In the genomic region with DNA sequence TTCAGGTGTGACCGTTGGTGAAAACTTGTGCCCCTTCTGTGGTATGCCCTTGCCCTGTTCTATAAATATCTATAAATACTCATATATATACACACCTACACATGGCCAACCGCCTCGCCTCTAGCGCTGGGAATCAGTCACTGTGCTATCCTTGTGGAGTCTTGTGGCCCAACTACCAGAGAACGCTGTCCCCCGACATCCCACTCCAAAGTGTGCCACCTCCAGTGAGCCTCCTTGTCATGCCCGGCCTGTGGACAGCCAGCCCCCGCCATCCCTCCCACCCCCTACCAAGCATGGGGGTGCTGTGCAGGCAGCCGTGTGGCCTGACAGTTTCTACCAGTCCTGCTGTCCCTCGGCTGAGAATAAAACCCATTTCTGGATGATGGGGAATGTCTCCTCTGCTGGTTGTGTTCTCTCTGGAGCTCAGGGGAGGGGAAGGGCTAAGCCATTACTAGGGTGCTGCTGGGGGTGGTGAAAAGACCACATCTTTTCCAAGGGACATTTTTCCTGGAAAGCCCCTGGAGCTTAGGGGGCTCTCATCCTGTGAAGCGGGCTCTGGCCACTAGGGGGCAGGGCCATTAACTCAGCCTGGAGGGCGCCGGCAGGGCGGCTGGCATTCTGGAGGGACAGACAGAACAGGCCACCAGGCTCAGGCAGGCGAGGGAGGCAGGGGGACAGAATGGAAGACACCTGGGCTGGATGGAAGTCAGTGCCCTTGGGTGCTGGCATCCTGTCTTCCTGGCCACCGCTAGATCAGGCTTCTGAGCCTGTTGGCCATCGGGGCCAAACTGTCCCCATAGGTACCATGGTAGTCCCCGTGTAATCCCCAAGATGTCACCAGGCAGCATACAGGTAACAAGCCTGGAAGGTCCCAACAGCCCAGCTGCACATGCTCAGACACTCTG, we compare ENCODE assay signal across 1 cellular context.
A peak's percentile ranks its signal among the peaks of the same experiment; 100 is the strongest.
TF ChIP-seq lines count a peak whose summit lies in the region.

No MANE protein-coding gene starts in this region.

TF ChIP-seq in K562, 482 proteins besides CTCF, POLR2A, EP300 and RAD21 (continued from another document and continues in another):
- TF ChIP-seq, protein P1, sequence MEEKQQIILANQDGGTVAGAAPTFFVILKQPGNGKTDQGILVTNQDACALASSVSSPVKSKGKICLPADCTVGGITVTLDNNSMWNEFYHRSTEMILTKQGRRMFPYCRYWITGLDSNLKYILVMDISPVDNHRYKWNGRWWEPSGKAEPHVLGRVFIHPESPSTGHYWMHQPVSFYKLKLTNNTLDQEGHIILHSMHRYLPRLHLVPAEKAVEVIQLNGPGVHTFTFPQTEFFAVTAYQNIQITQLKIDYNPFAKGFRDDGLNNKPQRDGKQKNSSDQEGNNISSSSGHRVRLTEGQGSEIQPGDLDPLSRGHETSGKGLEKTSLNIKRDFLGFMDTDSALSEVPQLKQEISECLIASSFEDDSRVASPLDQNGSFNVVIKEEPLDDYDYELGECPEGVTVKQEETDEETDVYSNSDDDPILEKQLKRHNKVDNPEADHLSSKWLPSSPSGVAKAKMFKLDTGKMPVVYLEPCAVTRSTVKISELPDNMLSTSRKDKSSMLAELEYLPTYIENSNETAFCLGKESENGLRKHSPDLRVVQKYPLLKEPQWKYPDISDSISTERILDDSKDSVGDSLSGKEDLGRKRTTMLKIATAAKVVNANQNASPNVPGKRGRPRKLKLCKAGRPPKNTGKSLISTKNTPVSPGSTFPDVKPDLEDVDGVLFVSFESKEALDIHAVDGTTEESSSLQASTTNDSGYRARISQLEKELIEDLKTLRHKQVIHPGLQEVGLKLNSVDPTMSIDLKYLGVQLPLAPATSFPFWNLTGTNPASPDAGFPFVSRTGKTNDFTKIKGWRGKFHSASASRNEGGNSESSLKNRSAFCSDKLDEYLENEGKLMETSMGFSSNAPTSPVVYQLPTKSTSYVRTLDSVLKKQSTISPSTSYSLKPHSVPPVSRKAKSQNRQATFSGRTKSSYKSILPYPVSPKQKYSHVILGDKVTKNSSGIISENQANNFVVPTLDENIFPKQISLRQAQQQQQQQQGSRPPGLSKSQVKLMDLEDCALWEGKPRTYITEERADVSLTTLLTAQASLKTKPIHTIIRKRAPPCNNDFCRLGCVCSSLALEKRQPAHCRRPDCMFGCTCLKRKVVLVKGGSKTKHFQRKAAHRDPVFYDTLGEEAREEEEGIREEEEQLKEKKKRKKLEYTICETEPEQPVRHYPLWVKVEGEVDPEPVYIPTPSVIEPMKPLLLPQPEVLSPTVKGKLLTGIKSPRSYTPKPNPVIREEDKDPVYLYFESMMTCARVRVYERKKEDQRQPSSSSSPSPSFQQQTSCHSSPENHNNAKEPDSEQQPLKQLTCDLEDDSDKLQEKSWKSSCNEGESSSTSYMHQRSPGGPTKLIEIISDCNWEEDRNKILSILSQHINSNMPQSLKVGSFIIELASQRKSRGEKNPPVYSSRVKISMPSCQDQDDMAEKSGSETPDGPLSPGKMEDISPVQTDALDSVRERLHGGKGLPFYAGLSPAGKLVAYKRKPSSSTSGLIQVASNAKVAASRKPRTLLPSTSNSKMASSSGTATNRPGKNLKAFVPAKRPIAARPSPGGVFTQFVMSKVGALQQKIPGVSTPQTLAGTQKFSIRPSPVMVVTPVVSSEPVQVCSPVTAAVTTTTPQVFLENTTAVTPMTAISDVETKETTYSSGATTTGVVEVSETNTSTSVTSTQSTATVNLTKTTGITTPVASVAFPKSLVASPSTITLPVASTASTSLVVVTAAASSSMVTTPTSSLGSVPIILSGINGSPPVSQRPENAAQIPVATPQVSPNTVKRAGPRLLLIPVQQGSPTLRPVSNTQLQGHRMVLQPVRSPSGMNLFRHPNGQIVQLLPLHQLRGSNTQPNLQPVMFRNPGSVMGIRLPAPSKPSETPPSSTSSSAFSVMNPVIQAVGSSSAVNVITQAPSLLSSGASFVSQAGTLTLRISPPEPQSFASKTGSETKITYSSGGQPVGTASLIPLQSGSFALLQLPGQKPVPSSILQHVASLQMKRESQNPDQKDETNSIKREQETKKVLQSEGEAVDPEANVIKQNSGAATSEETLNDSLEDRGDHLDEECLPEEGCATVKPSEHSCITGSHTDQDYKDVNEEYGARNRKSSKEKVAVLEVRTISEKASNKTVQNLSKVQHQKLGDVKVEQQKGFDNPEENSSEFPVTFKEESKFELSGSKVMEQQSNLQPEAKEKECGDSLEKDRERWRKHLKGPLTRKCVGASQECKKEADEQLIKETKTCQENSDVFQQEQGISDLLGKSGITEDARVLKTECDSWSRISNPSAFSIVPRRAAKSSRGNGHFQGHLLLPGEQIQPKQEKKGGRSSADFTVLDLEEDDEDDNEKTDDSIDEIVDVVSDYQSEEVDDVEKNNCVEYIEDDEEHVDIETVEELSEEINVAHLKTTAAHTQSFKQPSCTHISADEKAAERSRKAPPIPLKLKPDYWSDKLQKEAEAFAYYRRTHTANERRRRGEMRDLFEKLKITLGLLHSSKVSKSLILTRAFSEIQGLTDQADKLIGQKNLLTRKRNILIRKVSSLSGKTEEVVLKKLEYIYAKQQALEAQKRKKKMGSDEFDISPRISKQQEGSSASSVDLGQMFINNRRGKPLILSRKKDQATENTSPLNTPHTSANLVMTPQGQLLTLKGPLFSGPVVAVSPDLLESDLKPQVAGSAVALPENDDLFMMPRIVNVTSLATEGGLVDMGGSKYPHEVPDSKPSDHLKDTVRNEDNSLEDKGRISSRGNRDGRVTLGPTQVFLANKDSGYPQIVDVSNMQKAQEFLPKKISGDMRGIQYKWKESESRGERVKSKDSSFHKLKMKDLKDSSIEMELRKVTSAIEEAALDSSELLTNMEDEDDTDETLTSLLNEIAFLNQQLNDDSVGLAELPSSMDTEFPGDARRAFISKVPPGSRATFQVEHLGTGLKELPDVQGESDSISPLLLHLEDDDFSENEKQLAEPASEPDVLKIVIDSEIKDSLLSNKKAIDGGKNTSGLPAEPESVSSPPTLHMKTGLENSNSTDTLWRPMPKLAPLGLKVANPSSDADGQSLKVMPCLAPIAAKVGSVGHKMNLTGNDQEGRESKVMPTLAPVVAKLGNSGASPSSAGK (IDR thresholded peaks at IDR 0.05), result no peak
- TF ChIP-seq HCFC1 (IDR thresholded peaks at IDR 0.05; ENCODE audit: low read depth, low read length) (peak; percentile 45), SMC3 (conservative IDR thresholded peaks at IDR 0.05; ENCODE audit: insufficient read depth, low read depth, low read length) (peak; percentile 82), CXXC5 (CRISPR knock-in tag; IDR thresholded peaks at IDR 0.05) (peak; percentile 34; the same call in 1 of the 2 replicates), NR1H2 (CRISPR knock-in tag; IDR thresholded peaks at IDR 0.05) (no peak), OTX1 (CRISPR knock-in tag; IDR thresholded peaks at IDR 0.05) (0 out of 2 replicates have a peak, but pooled peaks have one; percentile 9), BMI1 (IDR thresholded peaks at IDR 0.05; ENCODE audit: low read length) (peak; percentile 41; the same call in 1 of the 2 replicates), TAF7 (tag; IDR thresholded peaks at IDR 0.05) (0 out of 2 replicates have a peak, but pooled peaks have one; percentile 7), SMAD2 (IDR thresholded peaks at IDR 0.05; ENCODE audit: low read depth, low read length) (no peak), TEAD1 (CRISPR knock-in tag; IDR thresholded peaks at IDR 0.05) (peak in 1 of 2 experiments; percentile 40; a peak in 1 of 4 replicates), ATF1 (CRISPR knock-in tag; IDR thresholded peaks at IDR 0.05) (no peak), ATF1 (tag; IDR thresholded peaks at IDR 0.05) (no peak), ZNF274 (IDR thresholded peaks at IDR 0.05; ENCODE audit: borderline replicate concordance, low read depth, low read length) (no peak), CBX3 (IDR thresholded peaks at IDR 0.05; ENCODE audit: borderline replicate concordance in 1 of 2, low read length in 2 of 2) (peak in 1 of 2 experiments; percentile 69; a peak in 2 of 3 replicates), ZSCAN32 (CRISPR knock-in tag; IDR thresholded peaks at IDR 0.05) (0 out of 2 replicates have a peak, but pooled peaks have one; percentile 11), ZNF583 (CRISPR knock-in tag; IDR thresholded peaks at IDR 0.05) (peak; percentile 17; the same call in 1 of the 2 replicates), RBM15 (IDR thresholded peaks at IDR 0.05; ENCODE audit: insufficient read depth, low read length) (no peak), IFI16 (CRISPR knock-in tag; IDR thresholded peaks at IDR 0.05) (0 out of 2 replicates have a peak, but pooled peaks have one; percentile 2), ZNF586 (CRISPR knock-in tag; conservative IDR thresholded peaks at IDR 0.05) (peak; percentile 39; the same call in 1 of the 2 replicates)
- TF ChIP-seq, protein P2, sequence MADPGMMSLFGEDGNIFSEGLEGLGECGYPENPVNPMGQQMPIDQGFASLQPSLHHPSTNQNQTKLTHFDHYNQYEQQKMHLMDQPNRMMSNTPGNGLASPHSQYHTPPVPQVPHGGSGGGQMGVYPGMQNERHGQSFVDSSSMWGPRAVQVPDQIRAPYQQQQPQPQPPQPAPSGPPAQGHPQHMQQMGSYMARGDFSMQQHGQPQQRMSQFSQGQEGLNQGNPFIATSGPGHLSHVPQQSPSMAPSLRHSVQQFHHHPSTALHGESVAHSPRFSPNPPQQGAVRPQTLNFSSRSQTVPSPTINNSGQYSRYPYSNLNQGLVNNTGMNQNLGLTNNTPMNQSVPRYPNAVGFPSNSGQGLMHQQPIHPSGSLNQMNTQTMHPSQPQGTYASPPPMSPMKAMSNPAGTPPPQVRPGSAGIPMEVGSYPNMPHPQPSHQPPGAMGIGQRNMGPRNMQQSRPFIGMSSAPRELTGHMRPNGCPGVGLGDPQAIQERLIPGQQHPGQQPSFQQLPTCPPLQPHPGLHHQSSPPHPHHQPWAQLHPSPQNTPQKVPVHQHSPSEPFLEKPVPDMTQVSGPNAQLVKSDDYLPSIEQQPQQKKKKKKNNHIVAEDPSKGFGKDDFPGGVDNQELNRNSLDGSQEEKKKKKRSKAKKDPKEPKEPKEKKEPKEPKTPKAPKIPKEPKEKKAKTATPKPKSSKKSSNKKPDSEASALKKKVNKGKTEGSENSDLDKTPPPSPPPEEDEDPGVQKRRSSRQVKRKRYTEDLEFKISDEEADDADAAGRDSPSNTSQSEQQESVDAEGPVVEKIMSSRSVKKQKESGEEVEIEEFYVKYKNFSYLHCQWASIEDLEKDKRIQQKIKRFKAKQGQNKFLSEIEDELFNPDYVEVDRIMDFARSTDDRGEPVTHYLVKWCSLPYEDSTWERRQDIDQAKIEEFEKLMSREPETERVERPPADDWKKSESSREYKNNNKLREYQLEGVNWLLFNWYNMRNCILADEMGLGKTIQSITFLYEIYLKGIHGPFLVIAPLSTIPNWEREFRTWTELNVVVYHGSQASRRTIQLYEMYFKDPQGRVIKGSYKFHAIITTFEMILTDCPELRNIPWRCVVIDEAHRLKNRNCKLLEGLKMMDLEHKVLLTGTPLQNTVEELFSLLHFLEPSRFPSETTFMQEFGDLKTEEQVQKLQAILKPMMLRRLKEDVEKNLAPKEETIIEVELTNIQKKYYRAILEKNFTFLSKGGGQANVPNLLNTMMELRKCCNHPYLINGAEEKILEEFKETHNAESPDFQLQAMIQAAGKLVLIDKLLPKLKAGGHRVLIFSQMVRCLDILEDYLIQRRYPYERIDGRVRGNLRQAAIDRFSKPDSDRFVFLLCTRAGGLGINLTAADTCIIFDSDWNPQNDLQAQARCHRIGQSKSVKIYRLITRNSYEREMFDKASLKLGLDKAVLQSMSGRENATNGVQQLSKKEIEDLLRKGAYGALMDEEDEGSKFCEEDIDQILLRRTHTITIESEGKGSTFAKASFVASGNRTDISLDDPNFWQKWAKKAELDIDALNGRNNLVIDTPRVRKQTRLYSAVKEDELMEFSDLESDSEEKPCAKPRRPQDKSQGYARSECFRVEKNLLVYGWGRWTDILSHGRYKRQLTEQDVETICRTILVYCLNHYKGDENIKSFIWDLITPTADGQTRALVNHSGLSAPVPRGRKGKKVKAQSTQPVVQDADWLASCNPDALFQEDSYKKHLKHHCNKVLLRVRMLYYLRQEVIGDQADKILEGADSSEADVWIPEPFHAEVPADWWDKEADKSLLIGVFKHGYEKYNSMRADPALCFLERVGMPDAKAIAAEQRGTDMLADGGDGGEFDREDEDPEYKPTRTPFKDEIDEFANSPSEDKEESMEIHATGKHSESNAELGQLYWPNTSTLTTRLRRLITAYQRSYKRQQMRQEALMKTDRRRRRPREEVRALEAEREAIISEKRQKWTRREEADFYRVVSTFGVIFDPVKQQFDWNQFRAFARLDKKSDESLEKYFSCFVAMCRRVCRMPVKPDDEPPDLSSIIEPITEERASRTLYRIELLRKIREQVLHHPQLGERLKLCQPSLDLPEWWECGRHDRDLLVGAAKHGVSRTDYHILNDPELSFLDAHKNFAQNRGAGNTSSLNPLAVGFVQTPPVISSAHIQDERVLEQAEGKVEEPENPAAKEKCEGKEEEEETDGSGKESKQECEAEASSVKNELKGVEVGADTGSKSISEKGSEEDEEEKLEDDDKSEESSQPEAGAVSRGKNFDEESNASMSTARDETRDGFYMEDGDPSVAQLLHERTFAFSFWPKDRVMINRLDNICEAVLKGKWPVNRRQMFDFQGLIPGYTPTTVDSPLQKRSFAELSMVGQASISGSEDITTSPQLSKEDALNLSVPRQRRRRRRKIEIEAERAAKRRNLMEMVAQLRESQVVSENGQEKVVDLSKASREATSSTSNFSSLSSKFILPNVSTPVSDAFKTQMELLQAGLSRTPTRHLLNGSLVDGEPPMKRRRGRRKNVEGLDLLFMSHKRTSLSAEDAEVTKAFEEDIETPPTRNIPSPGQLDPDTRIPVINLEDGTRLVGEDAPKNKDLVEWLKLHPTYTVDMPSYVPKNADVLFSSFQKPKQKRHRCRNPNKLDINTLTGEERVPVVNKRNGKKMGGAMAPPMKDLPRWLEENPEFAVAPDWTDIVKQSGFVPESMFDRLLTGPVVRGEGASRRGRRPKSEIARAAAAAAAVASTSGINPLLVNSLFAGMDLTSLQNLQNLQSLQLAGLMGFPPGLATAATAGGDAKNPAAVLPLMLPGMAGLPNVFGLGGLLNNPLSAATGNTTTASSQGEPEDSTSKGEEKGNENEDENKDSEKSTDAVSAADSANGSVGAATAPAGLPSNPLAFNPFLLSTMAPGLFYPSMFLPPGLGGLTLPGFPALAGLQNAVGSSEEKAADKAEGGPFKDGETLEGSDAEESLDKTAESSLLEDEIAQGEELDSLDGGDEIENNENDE (IDR thresholded peaks at IDR 0.05; ENCODE audit: low read depth, low read length), result peak; percentile 76
- TF ChIP-seq, protein P3, sequence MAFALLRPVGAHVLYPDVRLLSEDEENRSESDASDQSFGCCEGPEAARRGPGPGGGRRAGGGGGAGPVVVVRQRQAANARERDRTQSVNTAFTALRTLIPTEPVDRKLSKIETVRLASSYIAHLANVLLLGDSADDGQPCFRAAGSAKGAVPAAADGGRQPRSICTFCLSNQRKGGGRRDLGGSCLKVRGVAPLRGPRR (CRISPR knock-in tag; IDR thresholded peaks at IDR 0.05), result no peak
- TF ChIP-seq, protein P4, sequence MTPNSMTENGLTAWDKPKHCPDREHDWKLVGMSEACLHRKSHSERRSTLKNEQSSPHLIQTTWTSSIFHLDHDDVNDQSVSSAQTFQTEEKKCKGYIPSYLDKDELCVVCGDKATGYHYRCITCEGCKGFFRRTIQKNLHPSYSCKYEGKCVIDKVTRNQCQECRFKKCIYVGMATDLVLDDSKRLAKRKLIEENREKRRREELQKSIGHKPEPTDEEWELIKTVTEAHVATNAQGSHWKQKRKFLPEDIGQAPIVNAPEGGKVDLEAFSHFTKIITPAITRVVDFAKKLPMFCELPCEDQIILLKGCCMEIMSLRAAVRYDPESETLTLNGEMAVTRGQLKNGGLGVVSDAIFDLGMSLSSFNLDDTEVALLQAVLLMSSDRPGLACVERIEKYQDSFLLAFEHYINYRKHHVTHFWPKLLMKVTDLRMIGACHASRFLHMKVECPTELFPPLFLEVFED (CRISPR knock-in tag; conservative IDR thresholded peaks at IDR 0.05), result peak; percentile 57; the same call in 1 of the 2 replicates
